Comparison of ENCODE assay signal across 1 cellular context in genomic region chr2:1209246-1209645, GRCh38.
TF ChIP-seq lines count a peak whose summit lies in the region.

No MANE protein-coding gene starts in this region.

TF ChIP-seq in H1, 55 proteins besides CTCF, POLR2A, EP300 and RAD21 (continued from another document):
- no peak for TF ChIP-seq GABPA (IDR thresholded peaks at IDR 0.05; ENCODE audit: borderline replicate concordance, insufficient read depth, low read length)
- no peak for TF ChIP-seq JUN (IDR thresholded peaks at IDR 0.05; ENCODE audit: low read depth, low read length)
- no peak for TF ChIP-seq MAFK (IDR thresholded peaks at IDR 0.05; ENCODE audit: low read depth, low read length)
- TF ChIP-seq SP2 (IDR thresholded peaks at IDR 0.05; ENCODE audit: low read length) = no peak
- no peak for TF ChIP-seq POLR2AphosphoS5 (IDR thresholded peaks at IDR 0.05; ENCODE audit: low read depth, low read length)
- TF ChIP-seq NRF1 (IDR thresholded peaks at IDR 0.05; ENCODE audit: low read depth, low read length) = no peak
- TF ChIP-seq FOSL1 (IDR thresholded peaks at IDR 0.05; ENCODE audit: insufficient read depth, low read depth, low read length) = no peak
- no peak for TF ChIP-seq ASH2L (IDR thresholded peaks at IDR 0.05; ENCODE audit: low read length)
- TF ChIP-seq TAF7 (optimal IDR thresholded peaks at IDR 0.05; ENCODE audit: borderline replicate concordance, low read depth, low read length) = no peak
- TF ChIP-seq SIX5 (IDR thresholded peaks at IDR 0.05; ENCODE audit: low read depth, low read length) = no peak
- no peak for TF ChIP-seq TAF1 (IDR thresholded peaks at IDR 0.05; ENCODE audit: low read depth, low read length)
